Comparison of ENCODE assay signal across 8 cellular contexts in the genomic region with DNA sequence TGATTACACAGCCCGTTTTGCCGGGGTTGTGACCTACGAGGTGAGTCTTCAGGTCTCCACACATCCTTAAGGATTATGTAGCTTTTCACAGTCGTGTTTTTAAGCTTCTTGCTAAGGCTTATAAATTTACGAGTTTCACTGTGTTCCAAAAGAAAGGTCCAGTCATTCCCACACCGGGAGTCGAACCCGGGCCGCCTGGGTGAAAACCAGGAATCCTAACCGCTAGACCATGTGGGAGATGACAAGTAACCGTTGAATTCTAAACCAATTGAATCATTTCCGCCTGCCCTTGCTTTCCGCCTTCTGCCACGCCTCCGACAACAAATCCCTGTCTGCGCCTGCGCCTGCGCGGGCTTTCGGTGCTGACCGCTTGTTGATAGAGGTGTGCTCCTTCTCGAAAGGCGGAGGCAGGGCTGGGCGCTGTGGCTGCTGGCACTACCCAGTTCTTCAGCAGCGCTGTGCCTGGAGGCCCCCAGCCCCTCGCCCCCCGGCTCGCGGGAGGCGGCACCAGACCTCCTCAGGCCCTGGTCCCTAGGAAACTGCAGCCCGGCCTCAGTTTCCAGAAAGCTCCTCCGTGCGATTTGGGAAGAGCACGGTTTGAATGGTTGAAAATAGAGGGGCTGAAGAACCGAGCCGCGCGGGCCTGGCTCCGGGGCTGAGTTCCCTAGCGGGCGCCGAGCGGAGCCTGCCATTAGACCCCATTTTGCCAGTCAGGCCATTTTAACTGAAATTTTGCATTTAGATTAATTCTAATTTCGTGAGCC.
DNase-seq lines count a peak whose midpoint lies in the region; ATAC-seq and TF ChIP-seq lines count a peak whose summit lies in the region.

No MANE protein-coding gene starts in this region.

- H3K4me1 Mint-ChIP-seq in dendritic cell treated with granulocyte-macrophage colony-stimulating factor and Interleukin-4, amounts not matched to agents 40 ng/mL and 50 ng/mL, for 4 days (ENCODE audit: low read depth), result peaks cover 16% of the 10 kb centered on the region

- peak; percentile 97 for ATAC-seq in GM19043 (IDR thresholded peaks at IDR 0.05; ENCODE audit: low read depth, unreplicated experiment)
- peak; percentile 96 for ATAC-seq in HG03432 (IDR thresholded peaks at IDR 0.05; ENCODE audit: unreplicated experiment)

- no peaks in the 10 kb centered on the region for H3K36me3 Mint-ChIP-seq in dendritic cell treated with granulocyte-macrophage colony-stimulating factor and Interleukin-4, amounts not matched to agents 40 ng/mL and 50 ng/mL, for 4 days (ENCODE audit: low read depth)

- peak overlapping the region; percentile 80 for H3K4me3 ChIP-seq in AG10803 (ENCODE audit: low read length)

- intact Hi-C loops in dendritic cell treated with granulocyte-macrophage colony-stimulating factor and Interleukin-4, amounts not matched to agents 40 ng/mL and 50 ng/mL, for 4 days (cut with micrococcal nuclease), result loop anchor here (5.0 kb wide), 1 partner anchor 765 kb away; no protein-coding TSS in a partner anchor

- H3K27ac Mint-ChIP-seq in dendritic cell treated with granulocyte-macrophage colony-stimulating factor and Interleukin-4, amounts not matched to agents 40 ng/mL and 50 ng/mL, for 4 days, result peak overlapping the region; percentile 15

- peak; percentile 94 for DNase-seq in AG10803 (ENCODE audit: low read depth)
- peak; percentile 93 for DNase-seq in NCI-H524 treated with DMSO at 0.1 percent for 48 hours (lab: John Stamatoyannopoulos, UW)
- DNase-seq in activated CD4-positive, alpha-beta T cell treated with anti-CD3 and anti-CD28 coated beads, Interleukin-2, amount 50 U/mL, for 24 hours (ENCODE audit: low read depth in 1 of 2, low spot score in 1 of 2), result peak; percentile 88 to 97
- DNase-seq in left kidney (ENCODE audit: low read depth, low spot score), result peak; percentile 99
- peak; percentile 89 to 96 for DNase-seq in stimulated activated CD4-positive, alpha-beta T cell treated with anti-CD3 and anti-CD28 coated beads, Interleukin-1b, Interleukin-23, amount 100 ng/mL, for 4 hours (ENCODE audit: low read depth in 2 of 2)

- TF ChIP-seq CTCF in AG10803 (conservative IDR thresholded peaks at IDR 0.05; ENCODE audit: low read length), result 0 out of 2 replicates have a peak, but pooled peaks have one; percentile 1

- no peaks in the 10 kb centered on the region for H3K9me3 Mint-ChIP-seq in dendritic cell treated with granulocyte-macrophage colony-stimulating factor and Interleukin-4, amounts not matched to agents 40 ng/mL and 50 ng/mL, for 4 days

- peaks cover 5% of the 10 kb centered on the region for H3K27me3 Mint-ChIP-seq in dendritic cell treated with granulocyte-macrophage colony-stimulating factor and Interleukin-4, amounts not matched to agents 40 ng/mL and 50 ng/mL, for 4 days

- H3K4me3 Mint-ChIP-seq in dendritic cell treated with granulocyte-macrophage colony-stimulating factor and Interleukin-4, amounts not matched to agents 40 ng/mL and 50 ng/mL, for 4 days, result peak overlapping the region; percentile 78

Comparison
In these comparisons a context has a peak if more than half of its experiments do, and no peak if none do; other contexts are left out.
1. Peak in every context shown above with its lines: DNase-seq, ATAC-seq and H3K4me3 ChIP-seq.